1 cellular context compared by ENCODE assay signal in the genomic region with DNA sequence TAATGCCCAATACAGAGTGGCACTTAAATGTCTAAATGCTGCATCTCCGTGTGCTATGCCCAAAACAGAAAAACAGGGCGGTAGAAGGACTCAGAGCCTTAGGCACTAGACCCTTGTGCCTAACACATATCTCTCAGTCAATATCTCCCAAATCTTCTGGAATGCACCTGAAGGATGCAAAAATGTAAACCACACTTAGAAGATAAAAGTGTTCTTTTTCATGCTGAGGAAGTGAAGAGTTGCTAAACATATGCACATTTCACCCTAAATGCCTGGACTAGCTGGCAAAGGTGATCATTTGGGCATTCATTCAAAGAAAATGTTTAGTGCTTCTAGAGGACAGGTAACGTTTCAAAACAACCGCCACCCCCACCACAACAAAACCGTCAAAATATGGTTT.
TF ChIP-seq lines count a peak whose summit lies in the region.

No MANE protein-coding gene starts in this region.

TF ChIP-seq in GM23338, 12 proteins besides CTCF, POLR2A, EP300 and RAD21 (continued from another document):
- TF ChIP-seq ZNF462 (CRISPR knock-in tag; IDR thresholded peaks at IDR 0.05) (no peak), NANOG (IDR thresholded peaks at IDR 0.05; ENCODE audit: borderline replicate concordance) (peak; percentile 84)
